8 cellular contexts compared by ENCODE assay signal in genomic region chr15:30990036-30990435, GRCh38. TPM values are rescaled to one million over a fixed set of nuclear protein-coding genes. Genes with fewer than 3 reads are reported as not detected.
DNase-seq lines count a peak whose midpoint lies in the region; ATAC-seq and TF ChIP-seq lines count a peak whose summit lies in the region.

No MANE protein-coding gene starts in this region.

- no peaks in the 10 kb centered on the region for H3K9me3 ChIP-seq in CD4-positive, alpha-beta memory T cell (ENCODE audit: control insufficient read depth in 1 of 2, low read length in 2 of 2)

- POLR2A ChIA-PET in CD4-positive, alpha-beta memory T cell (lab: Charles Lee; ENCODE audit: partially characterized antibody), result interaction anchor here (0.9 to 1.1 kb wide), 2 partner anchors 15 to 225 kb away, joined by 3 to 4 read pairs; no protein-coding TSS in a partner anchor
- POLR2A ChIA-PET in naive thymus-derived CD8-positive, alpha-beta T cell (lab: Charles Lee), result interaction anchor here (2.6 kb wide), 1 partner anchor 24 kb away, joined by 45 read pairs; no protein-coding TSS in a partner anchor

- peak overlapping the region; percentile 64 to 76 for H3K4me3 ChIP-seq in CD4-positive, alpha-beta memory T cell (ENCODE audit: low read length in 2 of 2)

- no peak for DNase-seq in CD4-positive, alpha-beta memory T cell
- DNase-seq in NAMALWA (ENCODE audit: low spot score), result peak; percentile 70
- no peak for DNase-seq in chondrocyte (ENCODE audit: low spot score)
- no peak for DNase-seq in naive thymus-derived CD8-positive, alpha-beta T cell

- H3K4me3 Mint-ChIP-seq in CD4-positive, alpha-beta memory T cell, result peak overlapping the region; percentile 94 to 98 (median 96)
- H3K4me3 Mint-ChIP-seq in chondrocyte (ENCODE audit: unreplicated experiment), result peak overlapping the region; percentile 93
- peak overlapping the region; percentile 93 to 98 (median 96) for H3K4me3 Mint-ChIP-seq in naive thymus-derived CD8-positive, alpha-beta T cell

- H3K27ac ChIP-seq in CD4-positive, alpha-beta memory T cell (ENCODE audit: low read depth, low read length), result peak overlapping the region; percentile 76

- H3K27me3 Mint-ChIP-seq in CD4-positive, alpha-beta memory T cell, result no peaks in the 10 kb centered on the region
- no peaks in the 10 kb centered on the region for H3K27me3 Mint-ChIP-seq in chondrocyte (ENCODE audit: low read depth)
- no peaks in the 10 kb centered on the region for H3K27me3 Mint-ChIP-seq in naive thymus-derived CD8-positive, alpha-beta T cell

- CTCF ChIA-PET in CD4-positive, alpha-beta memory T cell (lab: Charles Lee; ENCODE audit: partially characterized antibody), result interaction anchor here (2.6 kb wide), 1 partner anchor 499 kb away, joined by 10 read pairs; no protein-coding TSS in a partner anchor

- H3K27me3 ChIP-seq in CD4-positive, alpha-beta memory T cell (ENCODE audit: insufficient read depth, low read length), result no peaks in the 10 kb centered on the region

- TF ChIP-seq CTCF in chondrocyte (IDR thresholded peaks at IDR 0.05), result no peak

- H3K27ac Mint-ChIP-seq in CD4-positive, alpha-beta memory T cell, result peak overlapping the region; percentile 89 to 95 (median 94)
- no peak overlapping the region for H3K27ac Mint-ChIP-seq in chondrocyte (ENCODE audit: unreplicated experiment)
- H3K27ac Mint-ChIP-seq in naive thymus-derived CD8-positive, alpha-beta T cell, result peak overlapping the region in 9 of 10 donors; percentile 52 to 97 (median 93)

- H3K4me1 Mint-ChIP-seq in CD4-positive, alpha-beta memory T cell, result peaks cover 24 to 43% (median 36%) of the 10 kb centered on the region in 4 donors
- H3K4me1 Mint-ChIP-seq in chondrocyte (ENCODE audit: low read depth), result peaks cover 32% of the 10 kb centered on the region
- peaks cover 19 to 59% (median 46%) of the 10 kb centered on the region in 4 donors for H3K4me1 Mint-ChIP-seq in naive thymus-derived CD8-positive, alpha-beta T cell

- intact Hi-C loops in CD4-positive, alpha-beta memory T cell (cut with micrococcal nuclease), result loop anchor here (2.0 to 10.0 kb wide), 6 partner anchors 135 to 882 kb away; partner anchors contain the start of genes KLF13 and OTUD7A

- H3K36me3 ChIP-seq in CD4-positive, alpha-beta memory T cell (ENCODE audit: insufficient read depth, low read length), result peaks cover 14% of the 10 kb centered on the region

- H3K9me3 Mint-ChIP-seq in CD4-positive, alpha-beta memory T cell, result peaks cover 0 to 5% (median 0%) of the 10 kb centered on the region in 8 donors
- no peaks in the 10 kb centered on the region for H3K9me3 Mint-ChIP-seq in chondrocyte (ENCODE audit: low read depth)
- H3K9me3 Mint-ChIP-seq in naive thymus-derived CD8-positive, alpha-beta T cell, result no peaks in the 10 kb centered on the region

- H3K4me1 ChIP-seq in CD4-positive, alpha-beta memory T cell (ENCODE audit: insufficient read depth, low read length), result peaks cover 42% of the 10 kb centered on the region

- peaks cover 10 to 26% of the 10 kb centered on the region in 2 donors for H3K36me3 Mint-ChIP-seq in CD4-positive, alpha-beta memory T cell
- peaks cover 4% of the 10 kb centered on the region for H3K36me3 Mint-ChIP-seq in chondrocyte (ENCODE audit: low read depth)
- peaks cover 0 to 24% (median 2%) of the 10 kb centered on the region in 3 donors for H3K36me3 Mint-ChIP-seq in naive thymus-derived CD8-positive, alpha-beta T cell

- ATAC-seq in naive thymus-derived CD8-positive, alpha-beta T cell, result no peak
- ATAC-seq in GM21528 (IDR thresholded peaks at IDR 0.05; ENCODE audit: low FRiP score, unreplicated experiment) (no peak), HG03442 (IDR thresholded peaks at IDR 0.05; ENCODE audit: unreplicated experiment) (no peak), HG02642 (IDR thresholded peaks at IDR 0.05; ENCODE audit: poor library complexity, unreplicated experiment) (no peak), HG03280 (IDR thresholded peaks at IDR 0.05; ENCODE audit: unreplicated experiment) (no peak)

RNA-seq across cellular contexts. Expression of gene MTMR10, which starts 1.4 kb away (rescaled TPM):
- total RNA-seq in CD4-positive, alpha-beta memory T cell, result 10 to 100 TPM; 29.6 to 31.8 TPM
- 1 to 10 TPM; 2.7 to 8.4 TPM for polyA plus RNA-seq in CD4-positive, alpha-beta memory T cell
- total RNA-seq in chondrocyte, result 14.9 to 16.5 TPM (median 16.1 TPM) in 3 replicates
- total RNA-seq in naive thymus-derived CD8-positive, alpha-beta T cell, result 10 to 100 TPM; 40.4 to 40.8 TPM
- 1 to 10 TPM; 3.4 to 9.8 (median 4.6) TPM for polyA plus RNA-seq in naive thymus-derived CD8-positive, alpha-beta T cell
